In genomic region chr15:66573348-66573718, GRCh38 we compare ENCODE assay signal across 23 cellular contexts. TPM values are rescaled to one million over a fixed set of nuclear protein-coding genes. Genes with fewer than 3 reads are reported as not detected.
"Had no signal": no experiment of that assay in that cellular context is flagged by ENCODE, and none has a peak within 500 bp of the region (broad histone marks: within the 10 kb centered on the region; RNA-seq: fewer than 3 reads in every experiment).

No MANE protein-coding gene starts in this region.

- H3K4me3 ChIP-seq: dorsolateral prefrontal cortex, gastrocnemius medialis, left ventricle myocardium inferior, prostate gland, right atrium auricular region, testis had no signal

- H3K36me3 ChIP-seq: gastrocnemius medialis, left ventricle myocardium inferior, prostate gland, right atrium auricular region had no signal

- H3K27me3 ChIP-seq: dorsolateral prefrontal cortex, gastrocnemius medialis, right atrium auricular region, testis had no signal

- ATAC-seq: activated naive CD4-positive, alpha-beta T cell treated with anti-CD3 and anti-CD28 coated beads, Interleukin-2, amount 50 U/mL, for 72 hours; gastrocnemius medialis; stimulated activated naive CD8-positive, alpha-beta T cell treated with anti-CD3 and anti-CD28 coated beads, Interleukin-15, amount 100 ng/mL, for 72 hours had no signal

- H3K9me3 ChIP-seq: gastrocnemius medialis, left ventricle myocardium inferior, prostate gland, right atrium auricular region, testis had no signal

- H3K4me1 ChIP-seq: gastrocnemius medialis, prostate gland, right atrium auricular region, testis had no signal

- DNase-seq: activated CD4-positive, alpha-beta T cell treated with anti-CD3 and anti-CD28 coated beads, Interleukin-2, amount 50 U/mL, for 1 hour; activated CD4-positive, CD25-positive, alpha-beta regulatory T cell treated with anti-CD3 and anti-CD28 coated beads, Interleukin-2, amount 50 U/mL, for 72 hours; activated gamma-delta T cell treated with Interleukin-2 at 50 U/mL for 16 hours; dorsolateral prefrontal cortex; gastrocnemius medialis; head of caudate nucleus; kidney glomerular epithelial cell; left ventricle myocardium inferior; mammary epithelial cell; occipital lobe; stimulated activated CD4-positive, alpha-beta T cell treated with anti-CD3 and anti-CD28 coated beads, Interleukin-15, amount 100 ng/mL, for 24 hours; stimulated activated CD4-positive, alpha-beta T cell treated with anti-CD3 and anti-CD28 coated beads, Interleukin-2, amount 100 ng/mL, for 48 hours; stimulated activated naive CD8-positive, alpha-beta T cell treated with anti-CD3 and anti-CD28 coated beads, Interleukin-15, amount 100 ng/mL, for 72 hours; testis had no signal

- H3K27ac ChIP-seq: dorsolateral prefrontal cortex, gastrocnemius medialis, left ventricle myocardium inferior, prostate gland, right atrium auricular region, testis, VCaP had no signal

RNA-seq across cellular contexts. Expression of gene LCTL, which starts 7.5 kb away (rescaled TPM):
- total RNA-seq: activated CD8-positive, alpha-beta memory T cell treated with anti-CD3 and anti-CD28 coated beads for 36 hours; activated naive CD4-positive, alpha-beta T cell treated with anti-CD3 and anti-CD28 coated beads, Interleukin-2, amount 50 U/mL, for 72 hours; activated T-helper 1 cell treated with anti-CD3 and anti-CD28 coated beads, Interleukin-12 subunit alpha, Interleukin-12 subunit beta, Interleukin-2, Interleukin-4 antibody, amounts not matched to agents 30 ng/mL and 10 ng/mL and 1 ng/mL, durations not matched to agents 14 hours and 24 hours and 36 hours; gastrocnemius medialis; left ventricle myocardium inferior; prostate gland; right atrium auricular region; skeletal muscle tissue; ureter had no signal
- polyA plus RNA-seq: neural cell had no signal
